Comparison of ENCODE assay signal across 1 cellular context in genomic region chr4:71304289-71304850, GRCh38.
TF ChIP-seq lines count a peak whose summit lies in the region.

No MANE protein-coding gene starts in this region.

TF ChIP-seq in H1, 55 proteins besides CTCF, POLR2A, EP300 and RAD21 (continued from another document):
- TF ChIP-seq NRF1 (IDR thresholded peaks at IDR 0.05; ENCODE audit: low read depth, low read length) (no peak), GABPA (IDR thresholded peaks at IDR 0.05; ENCODE audit: borderline replicate concordance, insufficient read depth, low read length) (no peak), JUN (IDR thresholded peaks at IDR 0.05; ENCODE audit: low read depth, low read length) (no peak), SUZ12 (IDR thresholded peaks at IDR 0.05; ENCODE audit: low read length) (no peak), SP1 (IDR thresholded peaks at IDR 0.05; ENCODE audit: low read depth, low read length) (no peak), CEBPB (IDR thresholded peaks at IDR 0.05; ENCODE audit: low read depth, low read length) (no peak), SIX5 (IDR thresholded peaks at IDR 0.05; ENCODE audit: low read depth, low read length) (no peak)
- TF ChIP-seq, protein P1, sequence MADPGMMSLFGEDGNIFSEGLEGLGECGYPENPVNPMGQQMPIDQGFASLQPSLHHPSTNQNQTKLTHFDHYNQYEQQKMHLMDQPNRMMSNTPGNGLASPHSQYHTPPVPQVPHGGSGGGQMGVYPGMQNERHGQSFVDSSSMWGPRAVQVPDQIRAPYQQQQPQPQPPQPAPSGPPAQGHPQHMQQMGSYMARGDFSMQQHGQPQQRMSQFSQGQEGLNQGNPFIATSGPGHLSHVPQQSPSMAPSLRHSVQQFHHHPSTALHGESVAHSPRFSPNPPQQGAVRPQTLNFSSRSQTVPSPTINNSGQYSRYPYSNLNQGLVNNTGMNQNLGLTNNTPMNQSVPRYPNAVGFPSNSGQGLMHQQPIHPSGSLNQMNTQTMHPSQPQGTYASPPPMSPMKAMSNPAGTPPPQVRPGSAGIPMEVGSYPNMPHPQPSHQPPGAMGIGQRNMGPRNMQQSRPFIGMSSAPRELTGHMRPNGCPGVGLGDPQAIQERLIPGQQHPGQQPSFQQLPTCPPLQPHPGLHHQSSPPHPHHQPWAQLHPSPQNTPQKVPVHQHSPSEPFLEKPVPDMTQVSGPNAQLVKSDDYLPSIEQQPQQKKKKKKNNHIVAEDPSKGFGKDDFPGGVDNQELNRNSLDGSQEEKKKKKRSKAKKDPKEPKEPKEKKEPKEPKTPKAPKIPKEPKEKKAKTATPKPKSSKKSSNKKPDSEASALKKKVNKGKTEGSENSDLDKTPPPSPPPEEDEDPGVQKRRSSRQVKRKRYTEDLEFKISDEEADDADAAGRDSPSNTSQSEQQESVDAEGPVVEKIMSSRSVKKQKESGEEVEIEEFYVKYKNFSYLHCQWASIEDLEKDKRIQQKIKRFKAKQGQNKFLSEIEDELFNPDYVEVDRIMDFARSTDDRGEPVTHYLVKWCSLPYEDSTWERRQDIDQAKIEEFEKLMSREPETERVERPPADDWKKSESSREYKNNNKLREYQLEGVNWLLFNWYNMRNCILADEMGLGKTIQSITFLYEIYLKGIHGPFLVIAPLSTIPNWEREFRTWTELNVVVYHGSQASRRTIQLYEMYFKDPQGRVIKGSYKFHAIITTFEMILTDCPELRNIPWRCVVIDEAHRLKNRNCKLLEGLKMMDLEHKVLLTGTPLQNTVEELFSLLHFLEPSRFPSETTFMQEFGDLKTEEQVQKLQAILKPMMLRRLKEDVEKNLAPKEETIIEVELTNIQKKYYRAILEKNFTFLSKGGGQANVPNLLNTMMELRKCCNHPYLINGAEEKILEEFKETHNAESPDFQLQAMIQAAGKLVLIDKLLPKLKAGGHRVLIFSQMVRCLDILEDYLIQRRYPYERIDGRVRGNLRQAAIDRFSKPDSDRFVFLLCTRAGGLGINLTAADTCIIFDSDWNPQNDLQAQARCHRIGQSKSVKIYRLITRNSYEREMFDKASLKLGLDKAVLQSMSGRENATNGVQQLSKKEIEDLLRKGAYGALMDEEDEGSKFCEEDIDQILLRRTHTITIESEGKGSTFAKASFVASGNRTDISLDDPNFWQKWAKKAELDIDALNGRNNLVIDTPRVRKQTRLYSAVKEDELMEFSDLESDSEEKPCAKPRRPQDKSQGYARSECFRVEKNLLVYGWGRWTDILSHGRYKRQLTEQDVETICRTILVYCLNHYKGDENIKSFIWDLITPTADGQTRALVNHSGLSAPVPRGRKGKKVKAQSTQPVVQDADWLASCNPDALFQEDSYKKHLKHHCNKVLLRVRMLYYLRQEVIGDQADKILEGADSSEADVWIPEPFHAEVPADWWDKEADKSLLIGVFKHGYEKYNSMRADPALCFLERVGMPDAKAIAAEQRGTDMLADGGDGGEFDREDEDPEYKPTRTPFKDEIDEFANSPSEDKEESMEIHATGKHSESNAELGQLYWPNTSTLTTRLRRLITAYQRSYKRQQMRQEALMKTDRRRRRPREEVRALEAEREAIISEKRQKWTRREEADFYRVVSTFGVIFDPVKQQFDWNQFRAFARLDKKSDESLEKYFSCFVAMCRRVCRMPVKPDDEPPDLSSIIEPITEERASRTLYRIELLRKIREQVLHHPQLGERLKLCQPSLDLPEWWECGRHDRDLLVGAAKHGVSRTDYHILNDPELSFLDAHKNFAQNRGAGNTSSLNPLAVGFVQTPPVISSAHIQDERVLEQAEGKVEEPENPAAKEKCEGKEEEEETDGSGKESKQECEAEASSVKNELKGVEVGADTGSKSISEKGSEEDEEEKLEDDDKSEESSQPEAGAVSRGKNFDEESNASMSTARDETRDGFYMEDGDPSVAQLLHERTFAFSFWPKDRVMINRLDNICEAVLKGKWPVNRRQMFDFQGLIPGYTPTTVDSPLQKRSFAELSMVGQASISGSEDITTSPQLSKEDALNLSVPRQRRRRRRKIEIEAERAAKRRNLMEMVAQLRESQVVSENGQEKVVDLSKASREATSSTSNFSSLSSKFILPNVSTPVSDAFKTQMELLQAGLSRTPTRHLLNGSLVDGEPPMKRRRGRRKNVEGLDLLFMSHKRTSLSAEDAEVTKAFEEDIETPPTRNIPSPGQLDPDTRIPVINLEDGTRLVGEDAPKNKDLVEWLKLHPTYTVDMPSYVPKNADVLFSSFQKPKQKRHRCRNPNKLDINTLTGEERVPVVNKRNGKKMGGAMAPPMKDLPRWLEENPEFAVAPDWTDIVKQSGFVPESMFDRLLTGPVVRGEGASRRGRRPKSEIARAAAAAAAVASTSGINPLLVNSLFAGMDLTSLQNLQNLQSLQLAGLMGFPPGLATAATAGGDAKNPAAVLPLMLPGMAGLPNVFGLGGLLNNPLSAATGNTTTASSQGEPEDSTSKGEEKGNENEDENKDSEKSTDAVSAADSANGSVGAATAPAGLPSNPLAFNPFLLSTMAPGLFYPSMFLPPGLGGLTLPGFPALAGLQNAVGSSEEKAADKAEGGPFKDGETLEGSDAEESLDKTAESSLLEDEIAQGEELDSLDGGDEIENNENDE (IDR thresholded peaks at IDR 0.05; ENCODE audit: insufficient replicate concordance, low read length) = no peak
